ENCODE assay signal across 18 cellular contexts in the genomic region with DNA sequence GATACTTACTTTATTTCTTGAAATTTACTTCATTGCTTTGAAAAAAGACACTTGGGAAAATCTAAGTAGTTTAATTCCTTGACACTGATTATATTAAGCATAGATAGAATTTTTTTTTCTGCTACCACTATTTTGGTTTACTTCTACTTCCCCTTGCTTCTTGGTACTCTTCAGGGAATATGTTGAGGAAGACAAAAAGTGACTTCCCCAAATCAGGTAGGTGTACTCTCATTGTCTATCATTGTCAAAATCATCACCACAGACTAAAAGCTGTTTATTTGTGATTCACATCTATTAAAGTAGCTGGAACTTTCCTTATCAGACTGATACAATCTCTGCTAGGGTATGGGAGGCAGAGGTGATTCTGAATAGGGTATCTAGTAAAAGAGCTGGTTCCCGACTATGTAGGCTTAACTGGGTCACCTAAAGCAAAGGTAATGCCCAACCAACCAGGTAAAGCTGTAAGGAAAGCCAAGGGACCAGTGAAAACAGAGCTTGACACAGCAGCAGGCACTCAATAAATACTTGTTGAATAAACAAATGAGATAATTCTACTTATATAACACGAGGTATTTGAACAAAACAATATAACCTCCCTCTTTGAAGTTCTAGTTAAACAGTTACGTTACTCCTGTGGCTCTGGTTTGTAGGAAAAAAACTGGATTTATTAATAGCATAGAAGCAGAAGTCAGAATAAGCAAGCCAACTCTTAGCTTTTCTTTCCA.
"Had no signal": no experiment of that assay in that cellular context is flagged by ENCODE, and none has a peak within 500 bp of the region (broad histone marks: within the 10 kb centered on the region; RNA-seq: fewer than 3 reads in every experiment).

No MANE protein-coding gene starts in this region.

- H3K27ac ChIP-seq: breast epithelium, esophagus muscularis mucosa, psoas muscle, right lobe of liver, spleen had no signal

- H3K9me3 ChIP-seq: breast epithelium, esophagus muscularis mucosa, psoas muscle, right lobe of liver, spleen had no signal

- DNase-seq: activated CD8-positive, alpha-beta memory T cell treated with anti-CD3 and anti-CD28 coated beads, Interleukin-2, amount 50 U/mL, for 4 hours; activated CD8-positive, alpha-beta T cell treated with anti-CD3 and anti-CD28 coated beads for 36 hours; activated gamma-delta T cell treated with Interleukin-2 at 50 U/mL for 16 hours; activated naive CD8-positive, alpha-beta T cell treated with anti-CD3 and anti-CD28 coated beads, Interleukin-2, amount 10 ng/mL, durations not matched to agents 7 days and 5 days; activated T-cell treated with anti-CD3 and anti-CD28 coated beads, Interleukin-2, amount 50 U/mL, for 72 hours; anterior cingulate cortex; glutamatergic neuron; mammary epithelial cell; psoas muscle; right lobe of liver; spleen; stimulated activated CD4-positive, alpha-beta T cell treated with anti-CD3 and anti-CD28 coated beads, Interleukin-1b, Interleukin-23, amount 100 ng/mL, for 48 hours; stimulated activated naive B cell treated with anti-CD40 and anti-IgM and Interleukin-4, amounts not matched to agents 10 μg/mL and 1 μg/mL and 100 μg/mL, for 72 hours; substantia nigra; T-helper 2 cell; trophoblast cell had no signal

- H3K27me3 ChIP-seq: breast epithelium, esophagus muscularis mucosa, right lobe of liver, spleen had no signal

- H3K4me3 ChIP-seq: breast epithelium, esophagus muscularis mucosa, psoas muscle, right lobe of liver, spleen had no signal

- ATAC-seq: activated CD8-positive, alpha-beta T cell treated with anti-CD3 and anti-CD28 coated beads for 36 hours; activated T-cell treated with anti-CD3 and anti-CD28 coated beads, Interleukin-2, amount 50 U/mL, for 72 hours; stimulated activated naive B cell treated with anti-CD40 and anti-IgM and Interleukin-4, amounts not matched to agents 10 μg/mL and 1 μg/mL and 100 μg/mL, for 72 hours had no signal

- H3K36me3 ChIP-seq: breast epithelium, esophagus muscularis mucosa, right lobe of liver had no signal

- H3K4me1 ChIP-seq: breast epithelium, esophagus muscularis mucosa, right lobe of liver had no signal
